2 cellular contexts compared by ENCODE assay signal in genomic region chr18:58653144-58653722, GRCh38. TPM values are rescaled to one million over a fixed set of nuclear protein-coding genes. Genes with fewer than 3 reads are reported as not detected.
"Had no signal": no experiment of that assay in that cellular context is flagged by ENCODE, and none has a peak within 500 bp of the region (broad histone marks: within the 10 kb centered on the region; RNA-seq: fewer than 3 reads in every experiment).

No MANE protein-coding gene starts in this region.

RNA-seq across cellular contexts. Expression of gene ALPK2, which starts 24.3 kb away (rescaled TPM):
- total RNA-seq: frontal cortex, thoracic aorta had no signal
